ENCODE assay signal across 9 cellular contexts in the genomic region with DNA sequence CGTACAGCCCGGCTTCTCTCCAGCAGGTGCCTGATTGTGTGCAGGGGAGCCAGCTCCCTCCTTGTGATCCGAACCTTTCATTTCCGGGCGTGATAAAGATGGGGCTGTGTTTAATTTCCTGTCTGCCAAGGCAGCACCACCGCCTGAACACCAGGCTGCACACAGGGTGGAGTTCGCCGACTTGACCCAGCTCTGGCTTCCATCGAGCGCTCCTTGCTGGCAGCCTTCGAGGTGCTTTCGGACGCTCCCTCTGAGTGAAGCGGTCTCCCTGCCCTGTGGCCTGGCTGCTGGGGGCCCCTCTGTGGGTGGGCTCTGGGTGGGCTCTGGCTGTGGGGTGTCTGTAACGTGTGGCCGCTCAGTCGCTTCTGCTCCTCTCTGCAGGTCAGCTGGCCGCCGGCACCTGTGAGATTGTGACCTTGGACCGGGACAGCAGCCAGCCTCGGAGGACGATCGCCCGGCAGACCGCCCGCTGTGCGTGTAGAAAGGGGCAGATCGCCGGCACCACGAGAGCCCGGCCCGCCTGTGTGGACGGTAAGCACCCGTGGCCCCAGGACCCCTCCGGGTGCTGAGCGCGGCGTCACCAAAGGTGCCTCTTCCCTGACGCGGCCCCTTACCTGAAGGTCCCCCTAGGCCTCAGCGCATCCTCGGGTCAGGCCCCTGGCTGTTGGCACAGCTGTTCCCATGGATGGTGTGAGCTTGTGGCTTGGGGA.
"Had no signal": no experiment of that assay in that cellular context is flagged by ENCODE, and none has a peak within 500 bp of the region (broad histone marks: within the 10 kb centered on the region; RNA-seq: fewer than 3 reads in every experiment).

No MANE protein-coding gene starts in this region.

- H2AFZ ChIP-seq: GM23248 had no signal

- H3K27ac ChIP-seq: GM23248, HL-60 had no signal

- ATAC-seq: HCT116, HepG2 had no signal

- H3K9ac ChIP-seq: GM23248 had no signal

- H3K4me1 ChIP-seq: HAP-1 had no signal

- H3K36me3 ChIP-seq: HAP-1 had no signal

- H3K9me3 ChIP-seq: HAP-1 had no signal

- DNase-seq: GM23248, GOT3, H7, HFFc6, KBM-7 had no signal

- H3K4me3 ChIP-seq: GM23248, HAP-1 had no signal
